ENCODE assay signal across 20 cellular contexts in the genomic region with DNA sequence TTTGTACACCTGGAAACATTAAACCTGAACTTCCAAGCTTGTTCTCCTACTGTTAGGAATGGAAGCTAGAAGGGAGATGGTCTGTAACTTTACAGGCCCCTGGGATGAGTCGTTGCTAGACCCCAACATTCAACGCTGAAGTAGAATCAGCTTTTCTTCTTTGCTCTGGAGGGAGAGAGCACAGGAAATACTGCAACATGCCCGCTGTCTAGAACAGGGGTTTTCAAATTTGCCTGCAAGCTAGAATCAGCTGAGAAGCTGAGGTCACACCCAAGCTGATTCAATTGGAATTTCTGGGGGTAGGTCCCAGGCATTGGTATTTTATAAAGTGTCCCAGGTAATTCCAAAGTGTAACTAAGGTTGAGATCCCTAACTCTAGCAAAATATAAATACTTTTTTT.
"Had no signal": no experiment of that assay in that cellular context is flagged by ENCODE, and none has a peak within 500 bp of the region (broad histone marks: within the 10 kb centered on the region; RNA-seq: fewer than 3 reads in every experiment).

No MANE protein-coding gene starts in this region.

- H3K4me1 ChIP-seq: psoas muscle, vagina had no signal

- H3K36me3 Mint-ChIP-seq: stimulated activated memory B cell treated with anti-CD40 and anti-IgM and Interleukin-4, amounts not matched to agents 10 μg/mL and 1 μg/mL and 100 μg/mL, for 72 hours had no signal

- H3K4me3 ChIP-seq: hepatocyte, psoas muscle, spleen, tibial nerve, upper lobe of right lung, vagina had no signal

- H3K27me3 ChIP-seq: hepatocyte, spleen, tibial nerve, upper lobe of right lung, vagina had no signal

- H3K27ac ChIP-seq: hepatocyte, psoas muscle, spleen, tibial nerve, upper lobe of right lung, vagina had no signal

- H3K4me2 ChIP-seq: hepatocyte had no signal

- H3K9me3 Mint-ChIP-seq: dendritic cell treated with granulocyte-macrophage colony-stimulating factor and Interleukin-4, amounts not matched to agents 40 ng/mL and 50 ng/mL, for 4 days; nephron; stimulated activated memory B cell treated with anti-CD40 and anti-IgM and Interleukin-4, amounts not matched to agents 10 μg/mL and 1 μg/mL and 100 μg/mL, for 72 hours; stimulated activated naive CD8-positive, alpha-beta T cell treated with anti-CD3 and anti-CD28 coated beads, Interleukin-15, Interleukin-2, amounts not matched to agents 100 ng/mL and 50 ng/mL, for 24 hours had no signal

- H3K79me2 ChIP-seq: hepatocyte had no signal

- H3K4me3 Mint-ChIP-seq: dendritic cell treated with granulocyte-macrophage colony-stimulating factor and Interleukin-4, amounts not matched to agents 40 ng/mL and 50 ng/mL, for 4 days; nephron; stimulated activated memory B cell treated with anti-CD40 and anti-IgM and Interleukin-4, amounts not matched to agents 10 μg/mL and 1 μg/mL and 100 μg/mL, for 72 hours; stimulated activated naive CD8-positive, alpha-beta T cell treated with anti-CD3 and anti-CD28 coated beads, Interleukin-15, Interleukin-2, amounts not matched to agents 100 ng/mL and 50 ng/mL, for 24 hours had no signal

- H3K27ac Mint-ChIP-seq: dendritic cell treated with granulocyte-macrophage colony-stimulating factor and Interleukin-4, amounts not matched to agents 40 ng/mL and 50 ng/mL, for 4 days; stimulated activated memory B cell treated with anti-CD40 and anti-IgM and Interleukin-4, amounts not matched to agents 10 μg/mL and 1 μg/mL and 100 μg/mL, for 72 hours; stimulated activated naive CD8-positive, alpha-beta T cell treated with anti-CD3 and anti-CD28 coated beads, Interleukin-15, Interleukin-2, amounts not matched to agents 100 ng/mL and 50 ng/mL, for 24 hours had no signal

- DNase-seq: erythroblast; foreskin melanocyte; head of caudate nucleus; left colon; left ventricle myocardium superior; midbrain; psoas muscle; retina; spleen; stimulated activated CD4-positive, alpha-beta T cell treated with anti-CD3 and anti-CD28 coated beads, Interleukin-15, amount 100 ng/mL, for 24 hours; stimulated activated CD4-positive, alpha-beta T cell treated with anti-CD3 and anti-CD28 coated beads, Interleukin-1b, Interleukin-23, amount 100 ng/mL, for 48 hours; stimulated activated CD4-positive, alpha-beta T cell treated with anti-CD3 and anti-CD28 coated beads, Interleukin-4, amount 100 ng/mL, for 24 hours; upper lobe of right lung had no signal

- H3K36me3 ChIP-seq: spleen, upper lobe of right lung, vagina had no signal

- H3K9me3 ChIP-seq: psoas muscle, spleen, tibial nerve, upper lobe of right lung, vagina had no signal

- H3K27me3 Mint-ChIP-seq: stimulated activated memory B cell treated with anti-CD40 and anti-IgM and Interleukin-4, amounts not matched to agents 10 μg/mL and 1 μg/mL and 100 μg/mL, for 72 hours; stimulated activated naive CD8-positive, alpha-beta T cell treated with anti-CD3 and anti-CD28 coated beads, Interleukin-15, Interleukin-2, amounts not matched to agents 100 ng/mL and 50 ng/mL, for 24 hours had no signal

- H2AFZ ChIP-seq: hepatocyte had no signal
